8 cellular contexts compared by ENCODE assay signal in genomic region chr12:48717252-48717695, GRCh38. TPM values are rescaled to one million over a fixed set of nuclear protein-coding genes. Genes with fewer than 3 reads are reported as not detected.
A peak's percentile ranks its signal among the peaks of the same experiment; 100 is the strongest.
DNase-seq lines count a peak whose midpoint lies in the region; ATAC-seq and TF ChIP-seq lines count a peak whose summit lies in the region.

No MANE protein-coding gene starts in this region.

- H3K9me3 ChIP-seq in iPS-18c (ENCODE audit: control insufficient read depth, insufficient read depth, low read length) (peaks cover 3% of the 10 kb centered on the region), spleen (peaks cover 0 to 29% (median 24%) of the 10 kb centered on the region in 8 donors)

- POLR2A ChIA-PET in GM10248 (lab: Yijun Ruan, JAX): no interaction called here

- intact Hi-C loops in spleen (cut with DNase I; ENCODE audit: low total_unique reads): no loop called here
- intact Hi-C loops in left colon (cut with DNase I, micrococcal nuclease): no loop called here

- 10 to 12% (median 11%) methylated on average over 21 of the region's 21 CpGs for WGBS in spleen, 5 donors

- TF ChIP-seq POLR2A in spleen (IDR thresholded peaks at IDR 0.05): no peak

- peak; percentile 47 for DNase-seq in GM10248 (ENCODE audit: extremely low spot score)
- DNase-seq in activated naive CD4-positive, alpha-beta T cell treated with anti-CD3 and anti-CD28 coated beads, Interleukin-2, amount 50 U/mL, for 72 hours (ENCODE audit: low spot score in 2 of 2): no peak
- no peak for DNase-seq in spleen
- DNase-seq in KG1 (lab: John Stamatoyannopoulos, UW): no peak
- DNase-seq in left colon: no peak
- DNase-seq in epidermal melanocyte (ENCODE audit: insufficient read length, low spot score): no peak

- H3K36me3 ChIP-seq in spleen: peaks cover 0 to 27% (median 16%) of the 10 kb centered on the region in 6 donors

- ATAC-seq in HG03025 (IDR thresholded peaks at IDR 0.05; ENCODE audit: low FRiP score, unreplicated experiment) (peak; percentile 6), left colon (no peak)
- ATAC-seq in activated naive CD4-positive, alpha-beta T cell treated with anti-CD3 and anti-CD28 coated beads, Interleukin-2, amount 50 U/mL, for 72 hours: no peak

- H3K4me1 ChIP-seq in spleen: peaks cover 29 to 48% (median 41%) of the 10 kb centered on the region in 6 donors

- H3K27ac Mint-ChIP-seq in activated naive CD4-positive, alpha-beta T cell treated with anti-CD3 and anti-CD28 coated beads, Interleukin-2, amount 50 U/mL, for 72 hours: peak overlapping the region; percentile 95 to 96

- H3K9me3 Mint-ChIP-seq in activated naive CD4-positive, alpha-beta T cell treated with anti-CD3 and anti-CD28 coated beads, Interleukin-2, amount 50 U/mL, for 72 hours: peaks cover 7 to 20% of the 10 kb centered on the region in 2 donors

- CTCF ChIA-PET in GM10248 (lab: Yijun Ruan, JAX): interaction anchor here (1.3 to 2.2 kb wide), 2 partner anchors 79 to 98 kb away, joined by 5 to 7 read pairs; no protein-coding TSS in a partner anchor

- H3K36me3 Mint-ChIP-seq in activated naive CD4-positive, alpha-beta T cell treated with anti-CD3 and anti-CD28 coated beads, Interleukin-2, amount 50 U/mL, for 72 hours: peaks cover 33 to 71% of the 10 kb centered on the region in 2 donors

- no peaks in the 10 kb centered on the region for H3K27me3 ChIP-seq in spleen (replicated peaks in 1 of 7)

- H3K4me3 ChIP-seq in iPS-18c (ENCODE audit: insufficient read depth, low read depth, low read length): peak overlapping the region; percentile 78
- H3K4me3 ChIP-seq in spleen: peak overlapping the region; percentile 27 to 78 (median 70)

- H3K27ac ChIP-seq in spleen: peak overlapping the region; percentile 92 to 98 (median 98)

- no peak for TF ChIP-seq CTCF in GM10248 (IDR thresholded peaks at IDR 0.05; ENCODE audit: control extremely low read depth, extremely low read depth, low read depth, missing control alignments)
- no peak for TF ChIP-seq CTCF in spleen (IDR thresholded peaks at IDR 0.05 in 8 of 11, conservative IDR thresholded peaks at IDR 0.05 in 3 of 11)

RNA-seq across cellular contexts. Expression of gene CCNT1, which starts 0.8 kb away (rescaled TPM):
- 10 to 100 TPM; 72.9 to 88.2 TPM for total RNA-seq in activated naive CD4-positive, alpha-beta T cell treated with anti-CD3 and anti-CD28 coated beads, Interleukin-2, amount 50 U/mL, for 72 hours
- total RNA-seq in spleen: 10 to 100 TPM; 30.3 to 53.4 (median 40.9) TPM
- 1 to 10 TPM; 4.0 to 5.7 (median 4.8) TPM for polyA plus RNA-seq in spleen
- total RNA-seq in left colon: 10 to 100 TPM; 24.8 to 28.4 TPM

RNA-seq across cellular contexts. Expression of gene KANSL2, which starts 35.2 kb away (rescaled TPM):
- total RNA-seq in activated naive CD4-positive, alpha-beta T cell treated with anti-CD3 and anti-CD28 coated beads, Interleukin-2, amount 50 U/mL, for 72 hours: 10 to 100 TPM; 45.9 to 58.5 TPM
- total RNA-seq in spleen (10 to 100 TPM; 28.4 to 50.7 (median 31.6) TPM), left colon (10 to 100 TPM; 16.9 to 19.9 TPM)
- 10 to 100 TPM; 38.3 to 48.4 (median 43.3) TPM for polyA plus RNA-seq in spleen
